In genomic region chr12:5773550-5773949, GRCh38 we compare ENCODE assay signal across 21 cellular contexts.
"Had no signal": no experiment of that assay in that cellular context is flagged by ENCODE, and none has a peak within 500 bp of the region (broad histone marks: within the 10 kb centered on the region; RNA-seq: fewer than 3 reads in every experiment).

No MANE protein-coding gene starts in this region.

- H3K36me3 Mint-ChIP-seq: activated naive CD4-positive, alpha-beta T cell treated with anti-CD3 and anti-CD28 coated beads, Interleukin-2, amount 50 U/mL, for 72 hours; brain; naive B cell; stimulated activated memory B cell treated with anti-CD40 and anti-IgM and Interleukin-4, amounts not matched to agents 10 μg/mL and 1 μg/mL and 100 μg/mL, for 72 hours had no signal

- H3K27ac ChIP-seq: esophagus squamous epithelium, gastroesophageal sphincter, lower lobe of right lung, sigmoid colon, transverse colon had no signal

- H3K36me3 ChIP-seq: esophagus squamous epithelium, gastroesophageal sphincter, lower lobe of right lung, sigmoid colon, transverse colon had no signal

- H3K9me3 Mint-ChIP-seq: activated naive CD4-positive, alpha-beta T cell treated with anti-CD3 and anti-CD28 coated beads, Interleukin-2, amount 50 U/mL, for 72 hours; activated T-helper 17 cell treated with anti-CD3 and anti-CD28 coated beads, Interleukin-2, amount 50 U/mL, for 72 hours; brain; effector memory CD8-positive, alpha-beta T cell; stimulated activated memory B cell treated with anti-CD40 and anti-IgM and Interleukin-4, amounts not matched to agents 10 μg/mL and 1 μg/mL and 100 μg/mL, for 72 hours had no signal

- DNase-seq: activated CD4-positive, CD25-positive, alpha-beta regulatory T cell treated with anti-CD3 and anti-CD28 coated beads, Interleukin-2, amount 50 U/mL, for 72 hours; activated T-cell treated with anti-CD3 and anti-CD28 coated beads, Interleukin-2, amount 50 U/mL, for 1 hour; aorta; dermis blood vessel endothelial cell; effector memory CD8-positive, alpha-beta T cell; esophagus squamous epithelium; head of caudate nucleus; hypothalamus; lower lobe of right lung; naive B cell; occipital lobe; sigmoid colon; stimulated activated CD4-positive, alpha-beta T cell treated with anti-CD3 and anti-CD28 coated beads, Interleukin-15, amount 100 ng/mL, for 24 hours; transverse colon had no signal

- H3K4me1 Mint-ChIP-seq: activated T-helper 17 cell treated with anti-CD3 and anti-CD28 coated beads, Interleukin-2, amount 50 U/mL, for 72 hours; naive B cell; stimulated activated memory B cell treated with anti-CD40 and anti-IgM and Interleukin-4, amounts not matched to agents 10 μg/mL and 1 μg/mL and 100 μg/mL, for 72 hours had no signal

- H3K27me3 ChIP-seq: sigmoid colon, transverse colon had no signal

- H3K4me3 Mint-ChIP-seq: activated T-helper 17 cell treated with anti-CD3 and anti-CD28 coated beads, Interleukin-2, amount 50 U/mL, for 72 hours; brain; effector memory CD8-positive, alpha-beta T cell; naive B cell; stimulated activated memory B cell treated with anti-CD40 and anti-IgM and Interleukin-4, amounts not matched to agents 10 μg/mL and 1 μg/mL and 100 μg/mL, for 72 hours had no signal

- H3K9me3 ChIP-seq: esophagus squamous epithelium, gastroesophageal sphincter, lower lobe of right lung, sigmoid colon, transverse colon had no signal

- ATAC-seq: activated naive CD4-positive, alpha-beta T cell treated with anti-CD3 and anti-CD28 coated beads, Interleukin-2, amount 50 U/mL, for 72 hours; activated T-helper 17 cell treated with anti-CD3 and anti-CD28 coated beads, Interleukin-2, amount 50 U/mL, for 72 hours; effector memory CD8-positive, alpha-beta T cell; gastroesophageal sphincter; left lobe of liver; lower lobe of right lung; stimulated activated memory B cell treated with anti-CD40 and anti-IgM and Interleukin-4, amounts not matched to agents 10 μg/mL and 1 μg/mL and 100 μg/mL, for 72 hours had no signal

- H3K4me3 ChIP-seq: esophagus squamous epithelium, gastroesophageal sphincter, lower lobe of right lung, sigmoid colon, smooth muscle cell, transverse colon had no signal

- H3K27me3 Mint-ChIP-seq: stimulated activated memory B cell treated with anti-CD40 and anti-IgM and Interleukin-4, amounts not matched to agents 10 μg/mL and 1 μg/mL and 100 μg/mL, for 72 hours had no signal

- H3K27ac Mint-ChIP-seq: activated naive CD4-positive, alpha-beta T cell treated with anti-CD3 and anti-CD28 coated beads, Interleukin-2, amount 50 U/mL, for 72 hours; activated T-helper 17 cell treated with anti-CD3 and anti-CD28 coated beads, Interleukin-2, amount 50 U/mL, for 72 hours; brain; effector memory CD8-positive, alpha-beta T cell; naive B cell; stimulated activated memory B cell treated with anti-CD40 and anti-IgM and Interleukin-4, amounts not matched to agents 10 μg/mL and 1 μg/mL and 100 μg/mL, for 72 hours had no signal
